1 cellular context compared by ENCODE assay signal in genomic region chr11:11667056-11667455, GRCh38.
TF ChIP-seq lines count a peak whose summit lies in the region.

No MANE protein-coding gene starts in this region.

TF ChIP-seq in GM12878, 131 proteins besides CTCF, POLR2A, EP300 and RAD21 (continued from another document):
- TF ChIP-seq ATF3 (IDR thresholded peaks at IDR 0.05; ENCODE audit: borderline replicate concordance, extremely low read depth, low read depth, low read length): no peak
- TF ChIP-seq ZNF274 (IDR thresholded peaks at IDR 0.05; ENCODE audit: insufficient read depth, insufficient read length): no peak
- no peak for TF ChIP-seq ZNF592 (IDR thresholded peaks at IDR 0.05)
- TF ChIP-seq KLF5 (IDR thresholded peaks at IDR 0.05; ENCODE audit: partially characterized antibody): no peak
